7 cellular contexts compared by ENCODE assay signal in genomic region chr6:93403390-93403789, GRCh38. TPM values are rescaled to one million over a fixed set of nuclear protein-coding genes. Genes with fewer than 3 reads are reported as not detected.
"Had no signal": no experiment of that assay in that cellular context is flagged by ENCODE, and none has a peak within 500 bp of the region (broad histone marks: within the 10 kb centered on the region; RNA-seq: fewer than 3 reads in every experiment).

No MANE protein-coding gene starts in this region.

- DNase-seq: GM23248, H9, HCEC 1CT, HFFc6, IMR-90 had no signal

- H3K9me3 Mint-ChIP-seq: H9 had no signal

- H3K27ac Mint-ChIP-seq: HFFc6 had no signal

- H3K4me3 Mint-ChIP-seq: H9, HFFc6 had no signal

- H3K27ac ChIP-seq: GM23248 had no signal

- H2AFZ ChIP-seq: GM23248 had no signal

- H3K9ac ChIP-seq: GM23248 had no signal

- ATAC-seq: K562 had no signal

- H3K4me3 ChIP-seq: GM23248, K562 had no signal

RNA-seq across cellular contexts. Expression of gene EPHA7, which starts 16.0 kb away (rescaled TPM):
- total RNA-seq: GM23248, HT-29, IMR-90, K562 had no signal
